Comparison of ENCODE assay signal across 14 cellular contexts in genomic region chr15:22137572-22137971, GRCh38. TPM values are rescaled to one million over a fixed set of nuclear protein-coding genes. Genes with fewer than 3 reads are reported as not detected.
"Had no signal": no experiment of that assay in that cellular context is flagged by ENCODE, and none has a peak within 500 bp of the region (broad histone marks: within the 10 kb centered on the region; RNA-seq: fewer than 3 reads in every experiment).

No MANE protein-coding gene starts in this region.

RNA-seq across cellular contexts. Expression of gene OR4M2, which starts 57.2 kb away (rescaled TPM):
- total RNA-seq: activated B cell treated with CpG ODN at 0.5 μM for 24 hours; activated CD4-positive, alpha-beta memory T cell treated with anti-CD3 and anti-CD28 coated beads for 36 hours; activated CD4-positive, alpha-beta memory T cell treated with anti-CD3 and anti-CD28 coated beads, Interleukin-2, amount 10 ng/mL, durations not matched to agents 7 days and 5 days; activated CD4-positive, alpha-beta T cell treated with anti-CD3 and anti-CD28 coated beads for 36 hours; activated CD4-positive, alpha-beta T cell treated with anti-CD3 and anti-CD28 coated beads, Interleukin-2, amount 10 ng/mL, durations not matched to agents 24 days and 14 days; activated CD4-positive, alpha-beta T cell treated with anti-CD3 and anti-CD28 coated beads, Interleukin-2, amount 10 ng/mL, durations not matched to agents 7 days and 5 days; activated CD8-positive, alpha-beta memory T cell treated with anti-CD3 and anti-CD28 coated beads for 36 hours; activated CD8-positive, alpha-beta memory T cell treated with anti-CD3 and anti-CD28 coated beads, Interleukin-2, amount 10 ng/mL, durations not matched to agents 7 days and 5 days; activated CD8-positive, alpha-beta T cell treated with anti-CD3 and anti-CD28 coated beads for 36 hours; activated CD8-positive, alpha-beta T cell treated with anti-CD3 and anti-CD28 coated beads, Interleukin-2, amount 10 ng/mL, durations not matched to agents 7 days and 5 days; T-helper 1 cell treated with Interleukin-12 subunit alpha and Interleukin-12 subunit beta and Interleukin-4 antibody, amounts not matched to agents 30 ng/mL and 1 ng/mL, for 36 hours; T-helper 17 cell; T-helper 2 cell treated with Interferon-gamma antibody and Interleukin-4, amounts not matched to agents 100 ng/mL and 5 ng/mL, for 36 hours; WTC11 had no signal
